In genomic region chr19:38247126-38247525, GRCh38 we compare ENCODE assay signal across 1 cellular context.
TF ChIP-seq lines count a peak whose summit lies in the region.

No MANE protein-coding gene starts in this region.

TF ChIP-seq in IMR-90, 13 proteins besides CTCF, POLR2A, EP300 and RAD21 (continued from another document):
- no peak for TF ChIP-seq MAFK (IDR thresholded peaks at IDR 0.05; ENCODE audit: low read depth, low read length)
- TF ChIP-seq CEBPB (IDR thresholded peaks at IDR 0.05; ENCODE audit: low read depth, low read length) = no peak
- no peak for TF ChIP-seq FOS (IDR thresholded peaks at IDR 0.05; ENCODE audit: low read depth, low read length)
- no peak for TF ChIP-seq BHLHE40 (IDR thresholded peaks at IDR 0.05; ENCODE audit: low read depth, low read length)
- no peak for TF ChIP-seq USF2 (IDR thresholded peaks at IDR 0.05; ENCODE audit: low read depth, low read length)
- no peak for TF ChIP-seq MXI1 (IDR thresholded peaks at IDR 0.05; ENCODE audit: borderline replicate concordance, low read depth, low read length)
